Comparison of ENCODE assay signal across 9 cellular contexts in genomic region chr1:31745071-31745897, GRCh38. TPM values are rescaled to one million over a fixed set of nuclear protein-coding genes. Genes with fewer than 3 reads are reported as not detected.
DNase-seq lines count a peak whose midpoint lies in the region; ATAC-seq, FAIRE-seq and TF ChIP-seq lines count a peak whose summit lies in the region.
"Had no signal": no experiment of that assay in that cellular context is flagged by ENCODE, and none has a peak within 500 bp of the region (broad histone marks: within the 10 kb centered on the region; RNA-seq: fewer than 3 reads in every experiment).

No MANE protein-coding gene starts in this region.

- H3K36me3 Mint-ChIP-seq in CD8-positive, alpha-beta T cell, result no peaks in the 10 kb centered on the region

- no peaks in the 10 kb centered on the region for H3K9me3 Mint-ChIP-seq in CD8-positive, alpha-beta T cell

- no peak overlapping the region for H3K4me3 ChIP-seq in CD8-positive, alpha-beta T cell (ENCODE audit: low read depth, low read length)
- H3K4me3 ChIP-seq in HEK293 (ENCODE audit: low read depth, low read length) (no peak overlapping the region), Panc1 (ENCODE audit: low read depth in 2 of 2, low read length in 2 of 2) (no peak overlapping the region), parathyroid adenoma (ENCODE audit: low read depth, low read length) (no peak overlapping the region)
- H3K4me3 ChIP-seq: skin epidermis had no signal

- H3K4me2 ChIP-seq in parathyroid adenoma (ENCODE audit: low read length), result no peak overlapping the region

- no peaks in the 10 kb centered on the region for H3K27me3 Mint-ChIP-seq in CD8-positive, alpha-beta T cell (ENCODE audit: low read depth)

- peak; percentile 40 for TF ChIP-seq CTCF in CD8-positive, alpha-beta T cell (IDR thresholded peaks at IDR 0.05)
- peak; percentile 60 for TF ChIP-seq CTCF in HEK293 (tag by site-specific recombination; IDR thresholded peaks at IDR 0.05)
- TF ChIP-seq CTCF in Panc1 (IDR thresholded peaks at IDR 0.05), result peak; percentile 86; the same call in 1 of the 2 replicates
- peak; percentile 52 for TF ChIP-seq CTCF in parathyroid adenoma (IDR thresholded peaks at IDR 0.05)

- FAIRE-seq in frontal cortex (lab: Jason Lieb, UNC), result no peak

- H3K27ac ChIP-seq in CD8-positive, alpha-beta T cell (ENCODE audit: low read depth, low read length), result no peak overlapping the region
- H3K27ac ChIP-seq in HEK293 (ENCODE audit: extremely low read depth, low read depth, low read length) (no peak overlapping the region), Panc1 (ENCODE audit: low read length) (no peak overlapping the region), parathyroid adenoma (no peak overlapping the region)
- H3K27ac ChIP-seq: skin epidermis had no signal

- H2AFZ ChIP-seq in parathyroid adenoma, result no peak overlapping the region

- no peaks in the 10 kb centered on the region for H3K36me3 ChIP-seq in CD8-positive, alpha-beta T cell (ENCODE audit: insufficient read depth, low read length)
- peaks cover 0 to 22% of the 10 kb centered on the region in 2 experiments; a peak in 1 of 3 replicates for H3K36me3 ChIP-seq in HEK293 (ENCODE audit: control insufficient read depth in 2 of 2, insufficient read depth in 1 of 2, low read length in 2 of 2)
- no peaks in the 10 kb centered on the region for H3K36me3 ChIP-seq in Panc1 (ENCODE audit: control insufficient read depth, insufficient read depth, low read length)
- no peaks in the 10 kb centered on the region for H3K36me3 ChIP-seq in parathyroid adenoma (ENCODE audit: control insufficient read depth, insufficient read depth, low read length)

- H3K27me3 ChIP-seq in CD8-positive, alpha-beta T cell (ENCODE audit: insufficient read depth, low read length), result no peaks in the 10 kb centered on the region
- H3K27me3 ChIP-seq in Panc1 (ENCODE audit: control insufficient read depth, insufficient read depth, low read length), result no peaks in the 10 kb centered on the region
- no peaks in the 10 kb centered on the region for H3K27me3 ChIP-seq in parathyroid adenoma (ENCODE audit: control insufficient read depth, insufficient read depth, low read length)

- H3K4me1 ChIP-seq in CD8-positive, alpha-beta T cell (ENCODE audit: insufficient read depth, low read length), result peaks cover 12% of the 10 kb centered on the region
- H3K4me1 ChIP-seq in HEK293 (ENCODE audit: control insufficient read depth, insufficient read depth, low read length), result no peaks in the 10 kb centered on the region; the same call in 1 of the 2 replicates
- peaks cover 30% of the 10 kb centered on the region for H3K4me1 ChIP-seq in Panc1 (ENCODE audit: control insufficient read depth, insufficient read depth, low read length)
- no peaks in the 10 kb centered on the region for H3K4me1 ChIP-seq in parathyroid adenoma

- no peaks in the 10 kb centered on the region for H3K79me2 ChIP-seq in parathyroid adenoma

- BruUV-seq in Panc1 (replicated peaks; lab: Mats Ljungman, UMichigan), result no TSS peak

- H3K9me3 ChIP-seq in CD8-positive, alpha-beta T cell (ENCODE audit: low read length), result no peaks in the 10 kb centered on the region
- H3K9me3 ChIP-seq in HEK293 (ENCODE audit: control insufficient read depth, insufficient read depth, low read depth, low read length), result no peaks in the 10 kb centered on the region
- no peaks in the 10 kb centered on the region for H3K9me3 ChIP-seq in Panc1 (ENCODE audit: control insufficient read depth, insufficient read depth, low read depth, low read length)
- H3K9me3 ChIP-seq in parathyroid adenoma (ENCODE audit: control insufficient read depth, low read length), result no peaks in the 10 kb centered on the region

- intact Hi-C loops in CD8-positive, alpha-beta T cell (cut with DNase I, micrococcal nuclease), result no loop called here
- intact Hi-C loops in Panc1 (cut with micrococcal nuclease; ENCODE audit: unreplicated experiment), result loop anchor here (10.0 kb wide), 1 partner anchor 80 kb away; no protein-coding TSS in a partner anchor

- CTCF ChIA-PET in CD8-positive, alpha-beta T cell (lab: Charles Lee), result interaction anchor here (1.4 to 2.1 kb wide), 5 partner anchors 10 to 82 kb away, joined by 3 to 12 read pairs (median 6); no protein-coding TSS in a partner anchor
- CTCF ChIA-PET in HEK293 (lab: Yijun Ruan, JAX) (interaction anchor here (0.6 to 4.0 kb wide), 39 partner anchors 9 to 1157 kb away, joined by 3 to 71 read pairs (median 4); partner anchors contain the start of genes ADGRB2 and PEF1), Panc1 (lab: Charles Lee) (interaction anchor here (0.6 to 1.6 kb wide), 8 partner anchors 20 to 219 kb away, joined by 3 to 17 read pairs (median 4); no protein-coding TSS in a partner anchor)

- H3K27ac Mint-ChIP-seq in CD8-positive, alpha-beta T cell, result no peak overlapping the region

- ATAC-seq in CD8-positive, alpha-beta T cell, result peak; percentile 71
- peak; percentile 78 for ATAC-seq in Panc1
- no peak for ATAC-seq in GM18907 (IDR thresholded peaks at IDR 0.05; ENCODE audit: unreplicated experiment)

- H3K4me1 Mint-ChIP-seq in CD8-positive, alpha-beta T cell (ENCODE audit: low read depth), result peaks cover 14% of the 10 kb centered on the region

- no peak overlapping the region for H3K9ac ChIP-seq in parathyroid adenoma

- peak in 4 of 7 experiments; percentile 16 to 52 (median 43) for DNase-seq in CD8-positive, alpha-beta T cell
- DNase-seq in Panc1 (ENCODE audit: low read depth, low spot score) (no peak), frontal cortex (ENCODE audit: low spot score in 2 of 2) (peak; percentile 68 to 79), middle frontal gyrus (ENCODE audit: extremely low spot score, low spot score) (no peak)
- DNase-seq in activated naive CD4-positive, alpha-beta T cell treated with Interleukin-2 at 50 U/mL for 16 hours, result peak; percentile 63

- POLR2A ChIA-PET in CD8-positive, alpha-beta T cell (lab: Charles Lee), result no interaction called here
- POLR2A ChIA-PET in HEK293 (lab: Yijun Ruan, JAX), result interaction anchor here (1.0 to 1.3 kb wide), 3 partner anchors 33 to 100 kb away, joined by 3 to 4 read pairs (median 3); partner anchors contain the start of gene PEF1
- POLR2A ChIA-PET in Panc1 (lab: Charles Lee), result interaction anchor here (0.6 kb wide), 2 partner anchors 18 to 74 kb away, joined by 3 read pairs; no protein-coding TSS in a partner anchor

- in situ Hi-C loops in Panc1 (cut with HindIII; ENCODE audit: low pct_unique_long_range_greater_than_20kb, low sequenced_read_pairs), result no loop called here

- H3K4me3 Mint-ChIP-seq in CD8-positive, alpha-beta T cell, result no peak overlapping the region

TF ChIP-seq in HEK293, 187 proteins besides CTCF, POLR2A, EP300 and RAD21 (continues in another document):
- TF ChIP-seq GLIS1 (tag by site-specific recombination; IDR thresholded peaks at IDR 0.05), result peak; percentile 97
- TF ChIP-seq, protein P1, sequence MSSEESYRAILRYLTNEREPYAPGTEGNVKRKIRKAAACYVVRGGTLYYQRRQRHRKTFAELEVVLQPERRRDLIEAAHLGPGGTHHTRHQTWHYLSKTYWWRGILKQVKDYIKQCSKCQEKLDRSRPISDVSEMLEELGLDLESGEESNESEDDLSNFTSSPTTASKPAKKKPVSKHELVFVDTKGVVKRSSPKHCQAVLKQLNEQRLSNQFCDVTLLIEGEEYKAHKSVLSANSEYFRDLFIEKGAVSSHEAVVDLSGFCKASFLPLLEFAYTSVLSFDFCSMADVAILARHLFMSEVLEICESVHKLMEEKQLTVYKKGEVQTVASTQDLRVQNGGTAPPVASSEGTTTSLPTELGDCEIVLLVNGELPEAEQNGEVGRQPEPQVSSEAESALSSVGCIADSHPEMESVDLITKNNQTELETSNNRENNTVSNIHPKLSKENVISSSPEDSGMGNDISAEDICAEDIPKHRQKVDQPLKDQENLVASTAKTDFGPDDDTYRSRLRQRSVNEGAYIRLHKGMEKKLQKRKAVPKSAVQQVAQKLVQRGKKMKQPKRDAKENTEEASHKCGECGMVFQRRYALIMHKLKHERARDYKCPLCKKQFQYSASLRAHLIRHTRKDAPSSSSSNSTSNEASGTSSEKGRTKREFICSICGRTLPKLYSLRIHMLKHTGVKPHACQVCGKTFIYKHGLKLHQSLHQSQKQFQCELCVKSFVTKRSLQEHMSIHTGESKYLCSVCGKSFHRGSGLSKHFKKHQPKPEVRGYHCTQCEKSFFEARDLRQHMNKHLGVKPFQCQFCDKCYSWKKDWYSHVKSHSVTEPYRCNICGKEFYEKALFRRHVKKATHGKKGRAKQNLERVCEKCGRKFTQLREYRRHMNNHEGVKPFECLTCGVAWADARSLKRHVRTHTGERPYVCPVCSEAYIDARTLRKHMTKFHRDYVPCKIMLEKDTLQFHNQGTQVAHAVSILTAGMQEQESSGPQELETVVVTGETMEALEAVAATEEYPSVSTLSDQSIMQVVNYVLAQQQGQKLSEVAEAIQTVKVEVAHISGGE (tag by site-specific recombination; conservative IDR thresholded peaks at IDR 0.05; ENCODE audit: low read depth), result no peak
- TF ChIP-seq GLIS2 (tag by site-specific recombination; IDR thresholded peaks at IDR 0.05), result peak; percentile 63; the same call in 1 of the 2 replicates
- TF ChIP-seq, protein P2, sequence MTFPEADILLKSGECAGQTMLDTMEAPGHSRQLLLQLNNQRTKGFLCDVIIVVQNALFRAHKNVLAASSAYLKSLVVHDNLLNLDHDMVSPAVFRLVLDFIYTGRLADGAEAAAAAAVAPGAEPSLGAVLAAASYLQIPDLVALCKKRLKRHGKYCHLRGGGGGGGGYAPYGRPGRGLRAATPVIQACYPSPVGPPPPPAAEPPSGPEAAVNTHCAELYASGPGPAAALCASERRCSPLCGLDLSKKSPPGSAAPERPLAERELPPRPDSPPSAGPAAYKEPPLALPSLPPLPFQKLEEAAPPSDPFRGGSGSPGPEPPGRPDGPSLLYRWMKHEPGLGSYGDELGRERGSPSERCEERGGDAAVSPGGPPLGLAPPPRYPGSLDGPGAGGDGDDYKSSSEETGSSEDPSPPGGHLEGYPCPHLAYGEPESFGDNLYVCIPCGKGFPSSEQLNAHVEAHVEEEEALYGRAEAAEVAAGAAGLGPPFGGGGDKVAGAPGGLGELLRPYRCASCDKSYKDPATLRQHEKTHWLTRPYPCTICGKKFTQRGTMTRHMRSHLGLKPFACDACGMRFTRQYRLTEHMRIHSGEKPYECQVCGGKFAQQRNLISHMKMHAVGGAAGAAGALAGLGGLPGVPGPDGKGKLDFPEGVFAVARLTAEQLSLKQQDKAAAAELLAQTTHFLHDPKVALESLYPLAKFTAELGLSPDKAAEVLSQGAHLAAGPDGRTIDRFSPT (tag by site-specific recombination; IDR thresholded peaks at IDR 0.05), result no peak
- TF ChIP-seq ZEB2 (tag by site-specific recombination; IDR thresholded peaks at IDR 0.05), result no peak
- TF ChIP-seq ZBTB17 (tag by site-specific recombination; IDR thresholded peaks at IDR 0.05), result peak; percentile 35; the same call in 1 of the 2 replicates
- peak; percentile 91 for TF ChIP-seq ZIC2 (tag by site-specific recombination; IDR thresholded peaks at IDR 0.05)
- TF ChIP-seq BCL11A (tag by site-specific recombination; IDR thresholded peaks at IDR 0.05; ENCODE audit: low read depth), result no peak

RNA-seq across cellular contexts. Expression of gene ADGRB2, which starts 18.9 kb away (rescaled TPM):
- total RNA-seq in CD8-positive, alpha-beta T cell, result under 1 TPM; 0.25 to 0.79 TPM
- total RNA-seq in Panc1 (2021; ENCODE audit: unreplicated experiment) (34.8 TPM), frontal cortex (42.4 TPM)
- 31.5 TPM for polyA plus RNA-seq in Panc1 (2012; ENCODE audit: insufficient read length)

RNA-seq across cellular contexts. Expression of gene COL16A1, which starts 41.5 kb away (rescaled TPM):
- total RNA-seq in CD8-positive, alpha-beta T cell, result under 1 TPM in 1 of 2 experiments, not detected in 1; 0.92 TPM
- total RNA-seq in Panc1 (2021; ENCODE audit: unreplicated experiment), result 7.6 TPM
- polyA plus RNA-seq in Panc1 (2012; ENCODE audit: insufficient read length), result 3.5 TPM
- 4.1 TPM for total RNA-seq in frontal cortex

Comparison
In these comparisons a context has a peak if more than half of its experiments do, and no peak if none do; other contexts are left out.
1. DNase-seq: peak in CD8-positive, alpha-beta T cell (4 of 7), activated naive CD4-positive, alpha-beta T cell treated with Interleukin-2 at 50 U/mL for 16 hours (single experiment) and frontal cortex (2 of 2); none in Panc1 (single experiment) and middle frontal gyrus (single experiment).
2. RNA of gene ADGRB2, which starts 18.9 kb away (total RNA-seq): 42.4 TPM in frontal cortex (single experiment) and 34.8 TPM in Panc1 (single experiment); 0.25 to 0.79 TPM in CD8-positive, alpha-beta T cell; every median in the first group is over 10 times any median in the second.
3. Peak in every context shown above with its lines, with median percentiles within 50 percentile points of each other: CTCF ChIP-seq.